31 cellular contexts compared by ENCODE assay signal in the genomic region with DNA sequence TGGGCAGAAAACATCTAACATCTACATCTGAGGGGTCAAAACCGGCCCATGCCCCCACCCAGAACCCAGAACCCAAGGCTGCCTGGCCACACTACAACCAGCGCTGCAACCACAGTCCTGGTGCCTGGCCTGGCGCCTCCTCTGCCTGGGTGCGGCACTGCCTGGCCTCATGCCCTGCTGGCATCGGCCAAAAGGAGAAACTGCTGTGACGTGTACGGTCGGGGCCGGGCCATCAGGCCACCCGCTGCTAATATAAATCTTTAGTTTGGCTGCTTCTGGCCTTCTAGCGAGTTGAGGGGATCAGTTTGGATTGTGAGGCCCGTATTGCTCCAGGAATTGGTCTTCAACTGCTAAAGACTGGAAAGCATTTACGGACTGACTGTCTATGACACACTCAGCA. TPM values are rescaled to one million over a fixed set of nuclear protein-coding genes. Genes with fewer than 3 reads are reported as not detected.
DNase-seq lines count a peak whose midpoint lies in the region; ATAC-seq, FAIRE-seq and TF ChIP-seq lines count a peak whose summit lies in the region.
"Had no signal": no experiment of that assay in that cellular context is flagged by ENCODE, and none has a peak within 500 bp of the region (broad histone marks: within the 10 kb centered on the region; RNA-seq: fewer than 3 reads in every experiment).

No MANE protein-coding gene starts in this region.

- H4K20me1 ChIP-seq in keratinocyte (ENCODE audit: control insufficient read depth, extremely low read depth, insufficient read depth, low read length): no peaks in the 10 kb centered on the region

- H3K27ac Mint-ChIP-seq in activated T-cell treated with anti-CD3 and anti-CD28 coated beads, Interleukin-2, amount 50 U/mL, for 24 hours: peak overlapping the region; percentile 12
- H3K27ac Mint-ChIP-seq in natural killer cell treated with Interleukin-12 subunit alpha and Interleukin-12 subunit beta and Interleukin-15 and Interleukin-18, amount 100 ng/mL, for 72 hours: no peak overlapping the region
- H3K27ac Mint-ChIP-seq: activated naive CD8-positive, alpha-beta T cell treated with anti-CD3 and anti-CD28 coated beads, Interleukin-2, amount 10 ng/mL, durations not matched to agents 7 days and 5 days; progenitor cell of endocrine pancreas; stimulated activated naive CD8-positive, alpha-beta T cell treated with anti-CD3 and anti-CD28 coated beads, Interleukin-15, Interleukin-2, amounts not matched to agents 100 ng/mL and 50 ng/mL, for 24 hours had no signal

- TF ChIP-seq CTCF in astrocyte of the spinal cord (IDR thresholded peaks at IDR 0.05; ENCODE audit: low read depth, low read length) (no peak), keratinocyte (optimal IDR thresholded peaks at IDR 0.05 in 1 of 3, IDR thresholded peaks at IDR 0.05 in 1 of 3, conservative IDR thresholded peaks at IDR 0.05 in 1 of 3; ENCODE audit: extremely low read depth in 1 of 3, insufficient read depth in 2 of 3, low read length in 3 of 3) (peak; percentile 24 to 51 (median 45)), thoracic aorta (IDR thresholded peaks at IDR 0.05) (peak; percentile 12)

- no peak for ATAC-seq in thoracic aorta (ENCODE audit: insufficient number of reproducible peaks, low FRiP score, low read depth)
- no peak for ATAC-seq in natural killer cell treated with Interleukin-12 subunit alpha and Interleukin-12 subunit beta and Interleukin-15 and Interleukin-18, amount 100 ng/mL, for 72 hours
- ATAC-seq: left cardiac atrium had no signal

- peaks cover 2% of the 10 kb centered on the region for H3K9me1 ChIP-seq in keratinocyte (ENCODE audit: control insufficient read depth, extremely low read depth, insufficient read depth, low read length)

- H3K4me1 Mint-ChIP-seq in activated T-cell treated with anti-CD3 and anti-CD28 coated beads, Interleukin-2, amount 50 U/mL, for 24 hours (ENCODE audit: low read depth): peaks cover 37% of the 10 kb centered on the region
- peaks cover 7% of the 10 kb centered on the region in 2 donors for H3K4me1 Mint-ChIP-seq in natural killer cell treated with Interleukin-12 subunit alpha and Interleukin-12 subunit beta and Interleukin-15 and Interleukin-18, amount 100 ng/mL, for 72 hours (ENCODE audit: low read depth in 2 of 2)

- no peak overlapping the region for H3K4me3 Mint-ChIP-seq in activated T-cell treated with anti-CD3 and anti-CD28 coated beads, Interleukin-2, amount 50 U/mL, for 24 hours
- H3K4me3 Mint-ChIP-seq in natural killer cell treated with Interleukin-12 subunit alpha and Interleukin-12 subunit beta and Interleukin-15 and Interleukin-18, amount 100 ng/mL, for 72 hours: no peak overlapping the region
- H3K4me3 Mint-ChIP-seq: activated naive CD8-positive, alpha-beta T cell treated with anti-CD3 and anti-CD28 coated beads, Interleukin-2, amount 10 ng/mL, durations not matched to agents 7 days and 5 days; CD8-positive, alpha-beta memory T cell; stimulated activated naive CD8-positive, alpha-beta T cell treated with anti-CD3 and anti-CD28 coated beads, Interleukin-15, Interleukin-2, amounts not matched to agents 100 ng/mL and 50 ng/mL, for 24 hours; T-helper 1 cell treated with Interleukin-12 subunit alpha and Interleukin-12 subunit beta and Interleukin-4 antibody, amounts not matched to agents 30 μg/mL and 1 μg/mL, for 36 hours had no signal

- H3K4me1 ChIP-seq in keratinocyte (ENCODE audit: control insufficient read depth, extremely low read depth, insufficient read depth, low read length) (peaks cover 3% of the 10 kb centered on the region), thoracic aorta (ENCODE audit: control insufficient read depth in 1 of 2, low read depth in 2 of 2) (peaks cover 0 to 22% of the 10 kb centered on the region in 2 donors)

- in situ Hi-C loops in astrocyte of the spinal cord (cut with HindIII; ENCODE audit: low sequenced_read_pairs): no loop called here

- H3K36me3 ChIP-seq in keratinocyte (ENCODE audit: control insufficient read depth in 2 of 2, extremely low read depth in 1 of 2, insufficient read depth in 2 of 2, low read length in 2 of 2) (peaks cover 2 to 11% of the 10 kb centered on the region in 2 experiments), thoracic aorta (peaks cover 47% of the 10 kb centered on the region)
- H3K36me3 ChIP-seq: neutrophil had no signal

- H3K9me3 Mint-ChIP-seq in activated T-cell treated with anti-CD3 and anti-CD28 coated beads, Interleukin-2, amount 50 U/mL, for 24 hours: no peaks in the 10 kb centered on the region
- H3K9me3 Mint-ChIP-seq in natural killer cell treated with Interleukin-12 subunit alpha and Interleukin-12 subunit beta and Interleukin-15 and Interleukin-18, amount 100 ng/mL, for 72 hours: no peaks in the 10 kb centered on the region
- H3K9me3 Mint-ChIP-seq: activated naive CD8-positive, alpha-beta T cell treated with anti-CD3 and anti-CD28 coated beads, Interleukin-2, amount 10 ng/mL, durations not matched to agents 7 days and 5 days; CD8-positive, alpha-beta memory T cell; stimulated activated naive CD8-positive, alpha-beta T cell treated with anti-CD3 and anti-CD28 coated beads, Interleukin-15, Interleukin-2, amounts not matched to agents 100 ng/mL and 50 ng/mL, for 24 hours; T-helper 1 cell treated with Interleukin-12 subunit alpha and Interleukin-12 subunit beta and Interleukin-4 antibody, amounts not matched to agents 30 μg/mL and 1 μg/mL, for 36 hours had no signal

- no peaks in the 10 kb centered on the region for H3K27me3 Mint-ChIP-seq in activated T-cell treated with anti-CD3 and anti-CD28 coated beads, Interleukin-2, amount 50 U/mL, for 24 hours
- H3K27me3 Mint-ChIP-seq in natural killer cell treated with Interleukin-12 subunit alpha and Interleukin-12 subunit beta and Interleukin-15 and Interleukin-18, amount 100 ng/mL, for 72 hours: no peaks in the 10 kb centered on the region
- H3K27me3 Mint-ChIP-seq: activated naive CD8-positive, alpha-beta T cell treated with anti-CD3 and anti-CD28 coated beads, Interleukin-2, amount 10 ng/mL, durations not matched to agents 7 days and 5 days; CD8-positive, alpha-beta memory T cell; progenitor cell of endocrine pancreas; stimulated activated naive CD8-positive, alpha-beta T cell treated with anti-CD3 and anti-CD28 coated beads, Interleukin-15, Interleukin-2, amounts not matched to agents 100 ng/mL and 50 ng/mL, for 24 hours had no signal

- peaks cover 67% of the 10 kb centered on the region for H3K36me3 Mint-ChIP-seq in activated T-cell treated with anti-CD3 and anti-CD28 coated beads, Interleukin-2, amount 50 U/mL, for 24 hours (ENCODE audit: low read depth)
- H3K36me3 Mint-ChIP-seq in natural killer cell treated with Interleukin-12 subunit alpha and Interleukin-12 subunit beta and Interleukin-15 and Interleukin-18, amount 100 ng/mL, for 72 hours: no peaks in the 10 kb centered on the region

- dilution Hi-C loops in keratinocyte (cut with MboI; ENCODE audit: extremely low pct_ligation_motif_present, low sequenced_read_pairs): no loop called here

- H3K79me2 ChIP-seq in keratinocyte (ENCODE audit: control insufficient read depth, insufficient read depth, low read length): no peaks in the 10 kb centered on the region

- H3K27ac ChIP-seq in keratinocyte (ENCODE audit: control insufficient read depth, insufficient read depth, low read length) (no peak overlapping the region), thoracic aorta (peak overlapping the region in 1 of 2 donors; percentile 59)
- H3K27ac ChIP-seq: 22Rv1, epithelial cell of prostate, HL-60, KMS-11, neutrophil, RWPE1, thyroid gland had no signal

- no peak overlapping the region for H3K4me2 ChIP-seq in keratinocyte (ENCODE audit: control insufficient read depth, extremely low read depth, insufficient read depth, low read depth, low read length)
- H3K4me2 ChIP-seq: KMS-11 had no signal

- no peaks in the 10 kb centered on the region for H3K27me3 ChIP-seq in keratinocyte (ENCODE audit: control insufficient read depth, extremely low read depth, insufficient read depth, low read length)
- H3K27me3 ChIP-seq in thoracic aorta (replicated peaks; ENCODE audit: insufficient read depth): no peaks in the 10 kb centered on the region
- H3K27me3 ChIP-seq: neutrophil, thyroid gland had no signal

- H3K4me3 ChIP-seq in astrocyte of the spinal cord (ENCODE audit: low read depth, low read length) (no peak overlapping the region), keratinocyte (ENCODE audit: control insufficient read depth in 2 of 3, extremely low read depth in 1 of 3, insufficient read depth in 2 of 3, low read depth in 1 of 3, low read length in 3 of 3) (no peak overlapping the region), thoracic aorta (no peak overlapping the region)
- H3K4me3 ChIP-seq: thyroid gland had no signal

- no peak for FAIRE-seq in keratinocyte (lab: Jason Lieb, UNC)
- FAIRE-seq: frontal cortex, G401.6 had no signal

- H3K9ac ChIP-seq in keratinocyte (ENCODE audit: control insufficient read depth, extremely low read depth, insufficient read depth, low read length): no peak overlapping the region
- H3K9ac ChIP-seq: KMS-11 had no signal

- DNase-seq in activated T-cell treated with anti-CD3 and anti-CD28 coated beads, Interleukin-2, amount 50 U/mL, for 24 hours: no peak
- no peak for DNase-seq in activated T-cell treated with anti-CD3 and anti-CD28 coated beads, Interleukin-2, amount 50 U/mL, for 1 hour
- peak; percentile 29 for DNase-seq in astrocyte of the spinal cord (ENCODE audit: low read depth, low spot score)
- DNase-seq in keratinocyte (ENCODE audit: low read depth, low spot score): no peak
- DNase-seq in thoracic aorta (ENCODE audit: low spot score): no peak
- DNase-seq in natural killer cell treated with Interleukin-12 subunit alpha and Interleukin-12 subunit beta and Interleukin-15 and Interleukin-18, amount 100 ng/mL, for 72 hours (ENCODE audit: low spot score): no peak
- DNase-seq in mucosa of gallbladder (ENCODE audit: low spot score): no peak
- DNase-seq in central memory CD4-positive, alpha-beta T cell: no peak
- DNase-seq: activated CD4-positive, alpha-beta T cell treated with anti-CD3 and anti-CD28 coated beads for 1 hour; activated gamma-delta T cell; activated naive CD8-positive, alpha-beta T cell treated with anti-CD3 and anti-CD28 coated beads, Interleukin-2, amount 10 ng/mL, durations not matched to agents 7 days and 5 days; activated T-cell treated with anti-CD3 and anti-CD28 coated beads for 4 hours; AML-193; CD8-positive, alpha-beta memory T cell; DMS153; effector CD8-positive, alpha-beta T cell; left cardiac atrium; NCI-H146; NCI-H446 treated with DMSO at 0.1 percent for 48 hours; thyroid gland had no signal

- H2AFZ ChIP-seq in keratinocyte (ENCODE audit: control insufficient read depth, low read length): no peak overlapping the region

- no peaks in the 10 kb centered on the region for H3K9me3 ChIP-seq in keratinocyte (ENCODE audit: control insufficient read depth, low read depth, low read length)
- no peaks in the 10 kb centered on the region for H3K9me3 ChIP-seq in thoracic aorta
- H3K9me3 ChIP-seq: neutrophil, thyroid gland had no signal

RNA-seq across cellular contexts. Expression of a gene that starts 22.8 kb away (rescaled TPM):
- polyA plus RNA-seq in keratinocyte: 0.86 to 1.3 TPM (median 1.0 TPM) in 3 replicates
- not detected for polyA plus RNA-seq in keratinocyte (2011; ENCODE audit: low read depth)
- 0.69 and 1.2 TPM in 2 replicates for polyA plus RNA-seq in keratinocyte (2011; cell fraction: cytosol; rRNA removed)
- polyA plus RNA-seq in keratinocyte (2011; cell fraction: nucleus; rRNA removed): 0.60 and 0.80 TPM in 2 replicates
- 0.08 and 1.6 TPM in 2 replicates for polyA plus RNA-seq in keratinocyte (2012; ENCODE audit: low replicate concordance)
- polyA minus RNA-seq in keratinocyte: 1.1 to 1.7 TPM in 2 of 3 replicates, not detected in the other
- 0.96 TPM for polyA minus RNA-seq in keratinocyte (2011; cell fraction: cytosol; rRNA and poly(A)+ RNA removed)
- polyA minus RNA-seq in keratinocyte (2011; cell fraction: nucleus; rRNA and poly(A)+ RNA removed): 0.39 and 0.53 TPM in 2 replicates
- total RNA-seq in thoracic aorta (100 to 1,000 TPM; 111 to 125 TPM), mucosa of gallbladder (23.1 TPM)
- total RNA-seq in natural killer cell treated with Interleukin-12 subunit alpha and Interleukin-12 subunit beta and Interleukin-15 and Interleukin-18, amount 100 ng/mL, for 72 hours: 10 to 100 TPM in 1 of 2 donors, 1 to 10 TPM in 1; 2.8 to 10.7 TPM
- total RNA-seq: progenitor cell of endocrine pancreas had no signal

RNA-seq across cellular contexts. Expression of a gene that starts 55.6 kb away (rescaled TPM):
- polyA plus RNA-seq in keratinocyte: 3.4 to 5.4 TPM (median 4.3 TPM) in 3 replicates
- polyA plus RNA-seq in keratinocyte (2011; ENCODE audit: low read depth): 7.1 TPM
- polyA plus RNA-seq in keratinocyte (2011; cell fraction: cytosol; rRNA removed): 1.7 and 2.4 TPM in 2 replicates
- polyA plus RNA-seq in keratinocyte (2011; cell fraction: nucleus; rRNA removed): 15.4 and 18.3 TPM in 2 replicates
- polyA plus RNA-seq in keratinocyte (2012; ENCODE audit: low replicate concordance): 4.8 and 8.3 TPM in 2 replicates
- 7.6 to 15.8 TPM (median 14.0 TPM) in 3 replicates for polyA minus RNA-seq in keratinocyte
- polyA minus RNA-seq in keratinocyte (2011; cell fraction: cytosol; rRNA and poly(A)+ RNA removed): 3.1 TPM
- 10.4 and 12.9 TPM in 2 replicates for polyA minus RNA-seq in keratinocyte (2011; cell fraction: nucleus; rRNA and poly(A)+ RNA removed)
- total RNA-seq in thoracic aorta (10 to 100 TPM; 13.7 to 19.2 TPM), mucosa of gallbladder (48.5 TPM)
- total RNA-seq in natural killer cell treated with Interleukin-12 subunit alpha and Interleukin-12 subunit beta and Interleukin-15 and Interleukin-18, amount 100 ng/mL, for 72 hours: 1 to 10 TPM; 5.1 to 7.0 TPM

RNA-seq across cellular contexts. Expression of a gene that starts 55.9 kb away (rescaled TPM):
- polyA plus RNA-seq in keratinocyte: 5.5 to 6.7 TPM (median 6.5 TPM) in 3 replicates
- 3.3 TPM for polyA plus RNA-seq in keratinocyte (2011; ENCODE audit: low read depth)
- polyA plus RNA-seq in keratinocyte (2011; cell fraction: cytosol; rRNA removed): 5.1 and 5.2 TPM in 2 replicates
- polyA plus RNA-seq in keratinocyte (2011; cell fraction: nucleus; rRNA removed): 29.2 and 33.5 TPM in 2 replicates
- polyA plus RNA-seq in keratinocyte (2012; ENCODE audit: low replicate concordance): 6.5 and 6.7 TPM in 2 replicates
- 9.6 to 16.1 TPM (median 10.0 TPM) in 3 replicates for polyA minus RNA-seq in keratinocyte
- 4.6 TPM for polyA minus RNA-seq in keratinocyte (2011; cell fraction: cytosol; rRNA and poly(A)+ RNA removed)
- 13.4 and 21.2 TPM in 2 replicates for polyA minus RNA-seq in keratinocyte (2011; cell fraction: nucleus; rRNA and poly(A)+ RNA removed)
- total RNA-seq in thoracic aorta (10 to 100 TPM; 15.0 to 21.4 TPM), mucosa of gallbladder (21.1 TPM)
- 10 to 100 TPM; 33.3 to 35.3 TPM for total RNA-seq in natural killer cell treated with Interleukin-12 subunit alpha and Interleukin-12 subunit beta and Interleukin-15 and Interleukin-18, amount 100 ng/mL, for 72 hours
